8 cellular contexts compared by ENCODE assay signal in the genomic region with DNA sequence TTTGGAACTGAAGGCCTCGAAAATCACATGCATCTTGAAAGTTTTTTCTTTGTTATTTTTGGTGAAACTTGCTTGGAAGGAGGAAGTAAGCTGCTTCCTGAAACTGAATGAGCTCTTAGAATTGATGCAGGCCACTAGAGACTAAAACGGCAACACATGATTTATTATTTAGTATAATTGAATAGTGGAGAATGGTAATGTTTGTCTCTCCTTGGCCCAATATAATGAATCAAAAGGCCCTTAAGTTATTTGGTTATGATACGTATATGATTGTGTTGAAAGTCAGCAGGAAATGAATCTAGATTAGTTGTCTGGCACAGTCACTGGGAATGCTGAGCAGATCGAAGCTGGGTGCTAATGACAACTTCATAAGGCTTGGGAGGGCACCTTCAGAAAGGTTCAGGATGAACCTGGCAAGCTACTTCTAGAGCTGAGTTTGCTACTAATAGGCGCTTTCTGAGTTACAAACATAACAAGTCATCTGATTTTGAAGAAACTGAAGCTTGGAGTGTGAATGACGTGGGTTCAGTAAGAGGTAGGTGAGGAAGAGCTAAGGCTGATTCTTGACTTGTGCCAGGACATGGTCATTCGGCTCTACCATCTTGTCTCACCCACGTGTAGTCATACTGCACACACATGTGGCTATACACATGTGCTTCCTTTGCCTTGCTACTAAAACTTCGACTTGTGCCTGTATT. TPM values are rescaled to one million over a fixed set of nuclear protein-coding genes. Genes with fewer than 3 reads are reported as not detected.
A peak's percentile ranks its signal among the peaks of the same experiment; 100 is the strongest.
DNase-seq lines count a peak whose midpoint lies in the region; ATAC-seq, FAIRE-seq and TF ChIP-seq lines count a peak whose summit lies in the region.

No MANE protein-coding gene starts in this region.

- H3K4me1 Mint-ChIP-seq in endodermal cell = no peaks in the 10 kb centered on the region

- peak overlapping the region; percentile 75 for H3K4me2 ChIP-seq in OCI-LY3 (ENCODE audit: low read length)

- no peak overlapping the region for H3K4me3 Mint-ChIP-seq in endodermal cell

- H2AFZ ChIP-seq in OCI-LY3 (ENCODE audit: low read depth, low read length) = no peak overlapping the region

- intact Hi-C loops in spleen (cut with DNase I; ENCODE audit: low total_unique reads) = no loop called here

- H3K27ac Mint-ChIP-seq in endodermal cell = no peak overlapping the region

- H3K9ac ChIP-seq in OCI-LY3 (ENCODE audit: low read length) = peak overlapping the region; percentile 64
- no peak overlapping the region for H3K9ac ChIP-seq in endodermal cell (ENCODE audit: extremely low read depth, low read length, poor library complexity, severe bottlenecking)

- 26 to 38% (median 31%) methylated on average over 9 of the region's 9 CpGs for WGBS in spleen, 5 donors
- WGBS in endodermal cell (ENCODE audit: insufficient coverage in 1 of 2, insufficient read length in 1 of 2), 2 experiments = 92 to 95% methylated on average over 6 to 9 of the region's 9 CpGs

- H3K4me1 ChIP-seq in OCI-LY3 (ENCODE audit: low read length) (peaks cover 73% of the 10 kb centered on the region), spleen (peaks cover 42 to 91% (median 68%) of the 10 kb centered on the region in 6 donors), endodermal cell (ENCODE audit: control insufficient read depth, insufficient read depth, low read length) (no peaks in the 10 kb centered on the region)

- TF ChIP-seq POLR2A in spleen (IDR thresholded peaks at IDR 0.05) = no peak

- peaks cover 29% of the 10 kb centered on the region for H3K36me3 Mint-ChIP-seq in endodermal cell (ENCODE audit: low read depth)

- peaks cover 90% of the 10 kb centered on the region for H3K79me2 ChIP-seq in OCI-LY3 (ENCODE audit: low read length)

- no peaks in the 10 kb centered on the region for H3K27me3 Mint-ChIP-seq in endodermal cell (ENCODE audit: insufficient read depth)

- no peak for TF ChIP-seq CTCF in OCI-LY3 (IDR thresholded peaks at IDR 0.05; ENCODE audit: low read depth, low read length)
- no peak for TF ChIP-seq CTCF in fibroblast of pulmonary artery (IDR thresholded peaks at IDR 0.05; ENCODE audit: low read length, missing control alignments)
- TF ChIP-seq CTCF in spleen (IDR thresholded peaks at IDR 0.05 in 8 of 11, conservative IDR thresholded peaks at IDR 0.05 in 3 of 11) = no peak
- no peak for TF ChIP-seq CTCF in endodermal cell (conservative IDR thresholded peaks at IDR 0.05)

- no peaks in the 10 kb centered on the region for H3K27me3 ChIP-seq in OCI-LY3 (ENCODE audit: low read depth, low read length)
- no peaks in the 10 kb centered on the region for H3K27me3 ChIP-seq in spleen (replicated peaks in 1 of 7)
- no peaks in the 10 kb centered on the region for H3K27me3 ChIP-seq in endodermal cell (ENCODE audit: control insufficient read depth, insufficient read depth, low read length, poor library complexity, severe bottlenecking)

- no peak for ATAC-seq in HG03039 (IDR thresholded peaks at IDR 0.05; ENCODE audit: unreplicated experiment)

- H3K4me3 ChIP-seq in OCI-LY3 (ENCODE audit: low read length) (peak overlapping the region; percentile 31), fibroblast of pulmonary artery (replicated peaks; ENCODE audit: low read depth, low read length) (no peak overlapping the region), spleen (peak overlapping the region in 1 of 8 donors; percentile 9), endodermal cell (ENCODE audit: low read length) (no peak overlapping the region)

- DNase-seq in GM18507 (ENCODE audit: extremely low spot score, insufficient read length, low read depth) = no peak
- peak; percentile 28 for DNase-seq in fibroblast of pulmonary artery (ENCODE audit: low read depth)
- DNase-seq in spleen = no peak
- DNase-seq in endodermal cell = no peak
- DNase-seq in stimulated activated CD8-positive, alpha-beta memory T cell treated with anti-CD3 and anti-CD28 coated beads, Interleukin-4, amount 100 ng/mL, for 48 hours = no peak
- DNase-seq in LoVo (ENCODE audit: low spot score) = no peak

- H3K9me3 ChIP-seq in OCI-LY3 (ENCODE audit: insufficient read depth, low read length) (peaks cover 3% of the 10 kb centered on the region; the same call in 1 of the 2 replicates), spleen (peaks cover 0 to 6% (median 0%) of the 10 kb centered on the region in 8 donors), endodermal cell (ENCODE audit: control insufficient read depth, low read length) (peaks cover under 1% of the 10 kb centered on the region)

- no peaks in the 10 kb centered on the region; the same call in 1 of the 2 replicates for H4K20me1 ChIP-seq in OCI-LY3 (ENCODE audit: insufficient read depth, low read length)

- H3K27ac ChIP-seq in OCI-LY3 (ENCODE audit: low read length) = peak overlapping the region; percentile 96
- H3K27ac ChIP-seq in spleen = peak overlapping the region; percentile 63 to 89 (median 84)
- no peak overlapping the region for H3K27ac ChIP-seq in endodermal cell (ENCODE audit: low read depth, low read length)

- peaks cover 39% of the 10 kb centered on the region for H3K36me3 ChIP-seq in OCI-LY3 (replicated peaks; ENCODE audit: low read depth, low read length)
- peaks cover 0 to 39% (median 10%) of the 10 kb centered on the region in 6 donors for H3K36me3 ChIP-seq in spleen
- H3K36me3 ChIP-seq in endodermal cell (ENCODE audit: control insufficient read depth, insufficient read depth, low read length) = peaks cover 36% of the 10 kb centered on the region

- peaks cover 6% of the 10 kb centered on the region for H3K9me3 Mint-ChIP-seq in endodermal cell

- FAIRE-seq in GM18507 (lab: Jason Lieb, UNC) = peak; percentile 56

RNA-seq across cellular contexts. Expression of gene SWAP70, which starts 56.2 kb away (rescaled TPM):
- 100 to 1,000 TPM in 6 of 7 donors, 10 to 100 TPM in 1; 95.2 to 130 (median 117) TPM for total RNA-seq in spleen
- polyA plus RNA-seq in spleen = 10 to 100 TPM; 34.9 to 55.0 (median 38.6) TPM
- total RNA-seq in endodermal cell = 10 to 100 TPM; 28.8 to 30.7 TPM
- polyA plus RNA-seq in endodermal cell (2013, experiment 1 of 2) = 19.8 TPM
- 19.6 TPM for polyA plus RNA-seq in endodermal cell (2013, experiment 2 of 2)
